ENCODE assay signal across 10 cellular contexts in genomic region chr18:13987956-13988355, GRCh38.
"Had no signal": no experiment of that assay in that cellular context is flagged by ENCODE, and none has a peak within 500 bp of the region (broad histone marks: within the 10 kb centered on the region; RNA-seq: fewer than 3 reads in every experiment).

No MANE protein-coding gene starts in this region.

- H3K36me3 Mint-ChIP-seq: IgD-negative memory B cell had no signal

- H3K4me3 ChIP-seq: HAP-1 had no signal

- ATAC-seq: HCT116, HepG2 had no signal

- H3K27ac Mint-ChIP-seq: HFFc6, IgD-negative memory B cell had no signal

- DNase-seq: GOT3, HFFc6, KBM-7 had no signal

- H3K9me3 ChIP-seq: HAP-1 had no signal

- H3K4me3 Mint-ChIP-seq: HFFc6, IgD-negative memory B cell had no signal

- FAIRE-seq: H54, HepG2 had no signal

- H3K36me3 ChIP-seq: HAP-1 had no signal

- H3K9ac ChIP-seq: KMS-11 had no signal

- H3K27ac ChIP-seq: HL-60, KMS-11 had no signal

- H3K4me1 Mint-ChIP-seq: IgD-negative memory B cell had no signal

- H3K4me2 ChIP-seq: KMS-11 had no signal
